ENCODE assay signal across 1 cellular context in the genomic region with DNA sequence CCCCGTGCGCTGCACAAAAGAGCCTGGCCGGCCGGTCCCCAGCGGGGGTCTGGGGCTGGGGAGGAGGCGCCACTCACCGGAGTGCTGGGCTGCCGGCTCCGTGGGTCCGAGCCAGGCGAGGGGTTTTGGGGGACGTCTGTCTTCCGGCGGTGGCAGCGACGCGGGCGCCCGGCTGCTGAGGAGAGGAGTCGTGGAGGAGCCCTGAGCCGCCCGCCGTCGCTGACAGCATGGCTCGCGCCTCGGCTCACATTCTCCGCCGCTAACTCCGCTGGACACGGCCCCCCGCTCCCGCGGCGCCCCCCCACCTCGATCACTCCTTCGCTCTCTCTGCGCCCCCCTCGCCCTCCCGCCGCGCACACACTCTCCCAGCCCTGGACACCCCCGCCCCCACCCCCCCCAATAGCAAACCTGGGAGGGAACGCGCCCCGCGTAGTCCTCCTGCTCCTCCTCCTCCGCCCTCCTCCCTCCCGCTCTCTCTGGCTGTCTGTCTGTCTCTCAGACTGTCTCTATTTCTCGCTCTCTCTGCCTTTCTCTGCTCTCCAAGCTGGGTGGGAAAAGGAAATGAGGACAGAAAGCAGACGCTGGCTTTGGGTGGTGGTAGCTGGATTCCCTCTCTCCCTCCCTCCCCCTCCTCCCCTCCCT.
TF ChIP-seq lines count a peak whose summit lies in the region.

No MANE protein-coding gene starts in this region.

TF ChIP-seq in GM23338, 12 proteins besides CTCF, POLR2A, EP300 and RAD21 (continued from another document):
- TF ChIP-seq ZNF331 (CRISPR knock-in tag; IDR thresholded peaks at IDR 0.05; ENCODE audit: low read depth): no peak
- no peak for TF ChIP-seq NANOG (IDR thresholded peaks at IDR 0.05; ENCODE audit: borderline replicate concordance)
- TF ChIP-seq, protein P1, sequence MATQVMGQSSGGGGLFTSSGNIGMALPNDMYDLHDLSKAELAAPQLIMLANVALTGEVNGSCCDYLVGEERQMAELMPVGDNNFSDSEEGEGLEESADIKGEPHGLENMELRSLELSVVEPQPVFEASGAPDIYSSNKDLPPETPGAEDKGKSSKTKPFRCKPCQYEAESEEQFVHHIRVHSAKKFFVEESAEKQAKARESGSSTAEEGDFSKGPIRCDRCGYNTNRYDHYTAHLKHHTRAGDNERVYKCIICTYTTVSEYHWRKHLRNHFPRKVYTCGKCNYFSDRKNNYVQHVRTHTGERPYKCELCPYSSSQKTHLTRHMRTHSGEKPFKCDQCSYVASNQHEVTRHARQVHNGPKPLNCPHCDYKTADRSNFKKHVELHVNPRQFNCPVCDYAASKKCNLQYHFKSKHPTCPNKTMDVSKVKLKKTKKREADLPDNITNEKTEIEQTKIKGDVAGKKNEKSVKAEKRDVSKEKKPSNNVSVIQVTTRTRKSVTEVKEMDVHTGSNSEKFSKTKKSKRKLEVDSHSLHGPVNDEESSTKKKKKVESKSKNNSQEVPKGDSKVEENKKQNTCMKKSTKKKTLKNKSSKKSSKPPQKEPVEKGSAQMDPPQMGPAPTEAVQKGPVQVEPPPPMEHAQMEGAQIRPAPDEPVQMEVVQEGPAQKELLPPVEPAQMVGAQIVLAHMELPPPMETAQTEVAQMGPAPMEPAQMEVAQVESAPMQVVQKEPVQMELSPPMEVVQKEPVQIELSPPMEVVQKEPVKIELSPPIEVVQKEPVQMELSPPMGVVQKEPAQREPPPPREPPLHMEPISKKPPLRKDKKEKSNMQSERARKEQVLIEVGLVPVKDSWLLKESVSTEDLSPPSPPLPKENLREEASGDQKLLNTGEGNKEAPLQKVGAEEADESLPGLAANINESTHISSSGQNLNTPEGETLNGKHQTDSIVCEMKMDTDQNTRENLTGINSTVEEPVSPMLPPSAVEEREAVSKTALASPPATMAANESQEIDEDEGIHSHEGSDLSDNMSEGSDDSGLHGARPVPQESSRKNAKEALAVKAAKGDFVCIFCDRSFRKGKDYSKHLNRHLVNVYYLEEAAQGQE (IDR thresholded peaks at IDR 0.05; ENCODE audit: unreplicated experiment): no peak
- TF ChIP-seq CREB1 (CRISPR knock-in tag; IDR thresholded peaks at IDR 0.05; ENCODE audit: low read depth): no peak
- TF ChIP-seq, protein P2, sequence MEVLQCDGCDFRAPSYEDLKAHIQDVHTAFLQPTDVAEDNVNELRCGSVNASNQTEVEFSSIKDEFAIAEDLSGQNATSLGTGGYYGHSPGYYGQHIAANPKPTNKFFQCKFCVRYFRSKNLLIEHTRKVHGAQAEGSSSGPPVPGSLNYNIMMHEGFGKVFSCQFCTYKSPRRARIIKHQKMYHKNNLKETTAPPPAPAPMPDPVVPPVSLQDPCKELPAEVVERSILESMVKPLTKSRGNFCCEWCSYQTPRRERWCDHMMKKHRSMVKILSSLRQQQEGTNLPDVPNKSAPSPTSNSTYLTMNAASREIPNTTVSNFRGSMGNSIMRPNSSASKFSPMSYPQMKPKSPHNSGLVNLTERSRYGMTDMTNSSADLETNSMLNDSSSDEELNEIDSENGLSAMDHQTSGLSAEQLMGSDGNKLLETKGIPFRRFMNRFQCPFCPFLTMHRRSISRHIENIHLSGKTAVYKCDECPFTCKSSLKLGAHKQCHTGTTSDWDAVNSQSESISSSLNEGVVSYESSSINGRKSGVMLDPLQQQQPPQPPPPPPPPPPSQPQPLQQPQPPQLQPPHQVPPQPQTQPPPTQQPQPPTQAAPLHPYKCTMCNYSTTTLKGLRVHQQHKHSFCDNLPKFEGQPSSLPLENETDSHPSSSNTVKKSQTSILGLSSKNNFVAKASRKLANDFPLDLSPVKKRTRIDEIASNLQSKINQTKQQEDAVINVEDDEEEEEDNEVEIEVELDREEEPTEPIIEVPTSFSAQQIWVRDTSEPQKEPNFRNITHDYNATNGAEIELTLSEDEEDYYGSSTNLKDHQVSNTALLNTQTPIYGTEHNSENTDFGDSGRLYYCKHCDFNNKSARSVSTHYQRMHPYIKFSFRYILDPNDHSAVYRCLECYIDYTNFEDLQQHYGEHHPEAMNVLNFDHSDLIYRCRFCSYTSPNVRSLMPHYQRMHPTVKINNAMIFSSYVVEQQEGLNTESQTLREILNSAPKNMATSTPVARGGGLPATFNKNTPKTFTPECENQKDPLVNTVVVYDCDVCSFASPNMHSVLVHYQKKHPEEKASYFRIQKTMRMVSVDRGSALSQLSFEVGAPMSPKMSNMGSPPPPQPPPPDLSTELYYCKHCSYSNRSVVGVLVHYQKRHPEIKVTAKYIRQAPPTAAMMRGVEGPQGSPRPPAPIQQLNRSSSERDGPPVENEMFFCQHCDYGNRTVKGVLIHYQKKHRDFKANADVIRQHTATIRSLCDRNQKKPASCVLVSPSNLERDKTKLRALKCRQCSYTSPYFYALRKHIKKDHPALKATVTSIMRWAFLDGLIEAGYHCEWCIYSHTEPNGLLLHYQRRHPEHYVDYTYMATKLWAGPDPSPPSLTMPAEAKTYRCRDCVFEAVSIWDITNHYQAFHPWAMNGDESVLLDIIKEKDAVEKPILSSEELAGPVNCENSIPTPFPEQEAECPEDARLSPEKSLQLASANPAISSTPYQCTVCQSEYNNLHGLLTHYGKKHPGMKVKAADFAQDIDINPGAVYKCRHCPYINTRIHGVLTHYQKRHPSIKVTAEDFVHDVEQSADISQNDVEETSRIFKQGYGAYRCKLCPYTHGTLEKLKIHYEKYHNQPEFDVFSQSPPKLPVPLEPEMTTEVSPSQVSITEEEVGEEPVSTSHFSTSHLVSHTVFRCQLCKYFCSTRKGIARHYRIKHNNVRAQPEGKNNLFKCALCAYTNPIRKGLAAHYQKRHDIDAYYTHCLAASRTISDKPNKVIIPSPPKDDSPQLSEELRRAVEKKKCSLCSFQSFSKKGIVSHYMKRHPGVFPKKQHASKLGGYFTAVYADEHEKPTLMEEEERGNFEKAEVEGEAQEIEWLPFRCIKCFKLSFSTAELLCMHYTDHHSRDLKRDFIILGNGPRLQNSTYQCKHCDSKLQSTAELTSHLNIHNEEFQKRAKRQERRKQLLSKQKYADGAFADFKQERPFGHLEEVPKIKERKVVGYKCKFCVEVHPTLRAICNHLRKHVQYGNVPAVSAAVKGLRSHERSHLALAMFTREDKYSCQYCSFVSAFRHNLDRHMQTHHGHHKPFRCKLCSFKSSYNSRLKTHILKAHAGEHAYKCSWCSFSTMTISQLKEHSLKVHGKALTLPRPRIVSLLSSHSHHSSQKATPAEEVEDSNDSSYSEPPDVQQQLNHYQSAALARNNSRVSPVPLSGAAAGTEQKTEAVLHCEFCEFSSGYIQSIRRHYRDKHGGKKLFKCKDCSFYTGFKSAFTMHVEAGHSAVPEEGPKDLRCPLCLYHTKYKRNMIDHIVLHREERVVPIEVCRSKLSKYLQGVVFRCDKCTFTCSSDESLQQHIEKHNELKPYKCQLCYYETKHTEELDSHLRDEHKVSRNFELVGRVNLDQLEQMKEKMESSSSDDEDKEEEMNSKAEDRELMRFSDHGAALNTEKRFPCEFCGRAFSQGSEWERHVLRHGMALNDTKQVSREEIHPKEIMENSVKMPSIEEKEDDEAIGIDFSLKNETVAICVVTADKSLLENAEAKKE (CRISPR knock-in tag; IDR thresholded peaks at IDR 0.05): no peak
- no peak for TF ChIP-seq POLR2AphosphoS5 (IDR thresholded peaks at IDR 0.05; ENCODE audit: low read depth)
- no peak for TF ChIP-seq ETS1 (IDR thresholded peaks at IDR 0.05)
